Comparison of ENCODE assay signal across 10 cellular contexts in the genomic region with DNA sequence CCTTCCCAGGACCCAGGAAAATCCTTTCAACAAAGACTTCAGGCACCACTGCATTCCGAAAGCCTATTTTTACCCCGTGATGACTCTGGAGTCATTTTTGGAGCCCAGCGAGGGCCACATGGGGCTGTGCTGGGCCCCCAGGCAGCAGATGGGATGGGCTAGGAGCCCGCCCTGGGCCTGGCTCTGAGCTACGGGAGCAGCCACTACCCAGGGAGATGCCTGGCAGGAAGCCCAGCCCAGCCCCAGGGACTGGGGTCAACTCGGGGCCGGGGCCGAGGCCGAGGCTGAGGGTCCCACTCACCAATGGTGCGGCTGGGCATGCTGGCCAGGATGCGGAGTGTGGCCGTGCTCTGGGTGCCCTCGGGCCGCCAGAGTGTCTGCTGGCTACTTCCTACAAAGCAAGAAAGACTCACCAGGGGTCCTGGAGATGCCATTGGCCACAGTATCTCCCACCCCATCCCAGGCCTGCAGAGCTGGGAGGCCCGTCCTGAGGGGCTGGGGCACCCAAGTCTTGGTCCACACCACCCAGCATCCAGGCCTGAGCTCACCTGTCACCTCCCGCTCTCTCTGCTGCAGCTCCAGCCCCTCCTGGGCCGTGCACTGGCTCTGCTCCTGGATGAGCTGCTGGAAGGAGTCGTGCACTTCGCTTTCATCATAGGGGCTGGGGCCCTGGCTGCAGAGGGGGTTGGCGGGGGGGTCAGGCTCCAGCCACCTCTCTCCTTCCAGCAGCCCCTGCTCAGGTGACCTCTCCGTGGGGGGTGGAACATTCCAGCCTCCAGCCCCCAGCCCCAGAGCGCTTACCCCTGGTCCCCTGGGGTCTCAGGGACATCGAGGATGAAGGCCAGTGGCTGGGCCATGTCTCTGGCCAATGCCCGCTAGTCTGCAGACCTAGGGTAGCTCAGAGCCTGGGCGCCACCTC. TPM values are rescaled to one million over a fixed set of nuclear protein-coding genes. Genes with fewer than 3 reads are reported as not detected.
DNase-seq lines count a peak whose midpoint lies in the region; ATAC-seq, FAIRE-seq and TF ChIP-seq lines count a peak whose summit lies in the region.
"Had no signal": no experiment of that assay in that cellular context is flagged by ENCODE, and none has a peak within 500 bp of the region (broad histone marks: within the 10 kb centered on the region; RNA-seq: fewer than 3 reads in every experiment).

No MANE protein-coding gene starts in this region.

- no peak for FAIRE-seq in urothelium cell line (lab: Jason Lieb, UNC)
- FAIRE-seq: TTC549 had no signal

- H3K4me3 ChIP-seq in duodenal mucosa (ENCODE audit: low read depth in 1 of 2, low read length in 2 of 2): peak overlapping the region; percentile 36 to 85
- H3K4me3 ChIP-seq in rectal smooth muscle tissue (ENCODE audit: low read length): peak overlapping the region; percentile 12

- H3K9ac ChIP-seq in duodenal mucosa (ENCODE audit: low read depth in 1 of 2, low read length in 2 of 2) (peak overlapping the region in 1 of 2 donors; percentile 79), rectal smooth muscle tissue (ENCODE audit: low read length) (no peak overlapping the region)

- no peak for TF ChIP-seq CTCF in GM10266 (IDR thresholded peaks at IDR 0.05; ENCODE audit: control insufficient read depth, insufficient read depth, low read depth, missing control alignments)
- no peak for TF ChIP-seq CTCF in foreskin keratinocyte (conservative IDR thresholded peaks at IDR 0.05)

- H3K27ac ChIP-seq in duodenal mucosa (ENCODE audit: low read depth, low read length) (no peak overlapping the region), rectal smooth muscle tissue (ENCODE audit: low read depth, low read length) (no peak overlapping the region), foreskin keratinocyte (no peak overlapping the region)

- ATAC-seq in GM18870 (IDR thresholded peaks at IDR 0.05; ENCODE audit: unreplicated experiment) (no peak), HG03135 (IDR thresholded peaks at IDR 0.05; ENCODE audit: unreplicated experiment) (no peak), foreskin keratinocyte (no peak)

- H3K36me3 ChIP-seq in duodenal mucosa (ENCODE audit: control insufficient read depth in 1 of 2, insufficient read depth in 2 of 2, low read length in 2 of 2) (peaks cover 0 to 25% of the 10 kb centered on the region in 2 donors), rectal smooth muscle tissue (ENCODE audit: control insufficient read depth, insufficient read depth, low read length) (peaks cover 12% of the 10 kb centered on the region)

- H3K4me1 ChIP-seq in duodenal mucosa (ENCODE audit: control insufficient read depth in 1 of 2, insufficient read depth in 2 of 2, low read length in 2 of 2): peaks cover 30 to 74% of the 10 kb centered on the region in 2 donors
- H3K4me1 ChIP-seq in rectal smooth muscle tissue (ENCODE audit: control insufficient read depth, insufficient read depth, low read length): no peaks in the 10 kb centered on the region
- H3K4me1 ChIP-seq in foreskin keratinocyte: peaks cover 4% of the 10 kb centered on the region

- H3K9me3 ChIP-seq in duodenal mucosa (ENCODE audit: control insufficient read depth in 1 of 2, low read length in 2 of 2): no peaks in the 10 kb centered on the region

- H3K27me3 ChIP-seq in duodenal mucosa (ENCODE audit: control insufficient read depth in 1 of 2, insufficient read depth in 2 of 2, low read length in 2 of 2): no peaks in the 10 kb centered on the region
- H3K27me3 ChIP-seq in rectal smooth muscle tissue (ENCODE audit: control insufficient read depth, insufficient read depth, low read length): peaks cover 3% of the 10 kb centered on the region
- peaks cover 6% of the 10 kb centered on the region for H3K27me3 ChIP-seq in foreskin keratinocyte

- DNase-seq in GM10266 (ENCODE audit: extremely low spot score) (peak; percentile 28), NCI-H446 (lab: John Stamatoyannopoulos, UW) (peak; percentile 26 to 76), urothelium cell line (ENCODE audit: low spot score) (no peak), foreskin keratinocyte (no peak)
- DNase-seq: NCI-H2029 treated with DMSO at 0.1 percent for 48 hours had no signal

RNA-seq across cellular contexts. Expression of a gene that starts 2.3 kb away (rescaled TPM):
- 14.3 and 23.7 TPM in 2 replicates for total RNA-seq in foreskin keratinocyte
- polyA plus RNA-seq in foreskin keratinocyte: 13.8 and 25.6 TPM in 2 replicates

RNA-seq across cellular contexts. Expression of a gene that starts 4.3 kb away (rescaled TPM):
- total RNA-seq in foreskin keratinocyte: 0.11 and 0.14 TPM in 2 replicates
- 0.07 and 0.16 TPM in 2 replicates for polyA plus RNA-seq in foreskin keratinocyte

RNA-seq across cellular contexts. Expression of a gene that starts 19.9 kb away (rescaled TPM):
- total RNA-seq in foreskin keratinocyte: 0.18 and 0.24 TPM in 2 replicates
- 0.22 TPM in 1 of 2 replicates, not detected in the other for polyA plus RNA-seq in foreskin keratinocyte

RNA-seq across cellular contexts. Expression of a gene that starts 42.1 kb away (rescaled TPM):
- 30.3 and 48.0 TPM in 2 replicates for total RNA-seq in foreskin keratinocyte
- polyA plus RNA-seq in foreskin keratinocyte: 60.8 and 111 TPM in 2 replicates

Comparison
In these comparisons a context has a peak if more than half of its experiments do, and no peak if none do; other contexts are left out.
1. DNase-seq: peak in GM10266 (single experiment) and NCI-H446 (2 of 2); none in urothelium cell line (single experiment) and foreskin keratinocyte (0 of 2).